19 cellular contexts compared by ENCODE assay signal in genomic region chr10:120755771-120756170, GRCh38.
"Had no signal": no experiment of that assay in that cellular context is flagged by ENCODE, and none has a peak within 500 bp of the region (broad histone marks: within the 10 kb centered on the region; RNA-seq: fewer than 3 reads in every experiment).

No MANE protein-coding gene starts in this region.

- DNase-seq: colonic mucosa; cortex of kidney; effector CD8-positive, alpha-beta T cell; effector memory CD8-positive, alpha-beta T cell; endodermal cell; foreskin fibroblast; foreskin melanocyte; gastrocnemius medialis; glutamatergic neuron; head of caudate nucleus; heart right ventricle; hippocampal formation; left cardiac atrium; left lung; left ventricle myocardium superior; lower lobe of right lung; mesenchymal stem cell; mucosa of descending colon; naive B cell had no signal

- ATAC-seq: effector memory CD8-positive, alpha-beta T cell; gastrocnemius medialis; heart right ventricle; left cardiac atrium; left lung; left ventricle myocardium superior; lower lobe of right lung; mucosa of descending colon had no signal
